ENCODE assay signal across 8 cellular contexts in the genomic region with DNA sequence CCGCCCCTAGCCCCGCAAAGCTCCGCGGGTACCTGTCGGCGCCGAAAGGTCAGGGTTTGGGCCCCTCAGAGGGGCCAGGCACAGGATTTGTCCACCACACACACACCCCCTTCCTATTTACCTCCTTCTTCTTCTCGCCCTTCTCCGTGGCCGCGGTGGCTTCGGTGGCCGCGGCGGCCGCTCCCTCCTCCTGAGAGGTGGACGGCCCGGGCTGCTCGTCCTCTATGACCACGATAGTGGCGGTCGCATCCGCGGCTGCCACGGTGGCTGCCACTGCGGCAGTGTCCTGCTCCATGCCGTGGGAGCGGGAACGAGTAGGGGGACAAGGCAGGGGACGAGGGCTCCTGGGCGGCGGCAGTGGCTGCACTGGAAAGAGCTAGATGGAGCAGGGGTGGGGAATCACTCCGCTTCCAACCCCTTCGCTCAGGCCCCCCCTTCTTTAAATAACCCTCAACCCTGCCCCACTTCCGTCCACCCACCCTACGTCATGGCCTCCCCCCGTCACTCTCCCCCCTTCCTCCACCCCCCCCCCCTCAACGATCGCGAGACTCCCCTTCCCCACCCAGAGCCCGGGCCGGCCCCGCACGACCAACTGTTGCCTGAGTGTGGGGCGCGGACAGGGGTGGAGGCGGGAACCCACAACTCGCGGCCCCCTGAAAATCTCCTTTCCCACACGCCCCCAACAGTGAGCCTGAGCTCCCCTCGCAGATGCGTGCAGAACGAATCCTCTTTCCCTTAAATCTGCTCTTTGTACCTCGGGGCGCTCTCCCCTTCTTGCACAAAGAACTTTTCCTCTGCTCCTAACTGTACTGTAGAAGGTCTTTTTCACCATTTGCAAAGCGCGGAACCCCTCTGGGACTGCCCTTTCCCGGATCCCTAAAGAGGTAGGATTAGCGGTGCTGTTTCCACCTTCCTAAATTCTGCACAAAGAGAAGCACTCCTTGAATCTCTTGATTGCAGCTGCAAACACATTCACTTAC. TPM values are rescaled to one million over a fixed set of nuclear protein-coding genes. Genes with fewer than 3 reads are reported as not detected.
DNase-seq lines count a peak whose midpoint lies in the region; ATAC-seq and TF ChIP-seq lines count a peak whose summit lies in the region.

Gene SMARCA1, minus strand, starts transcription at position 415 of the 980 bp plus-strand sequence. Its CDS starts 120 bp downstream, at position 295.

- peak within 1 kb of the TSS; percentile 81 for H3K27ac ChIP-seq in neural cell (ENCODE audit: low read length)

- no peaks in the 10 kb centered on the region for H4K20me1 ChIP-seq in neural cell (ENCODE audit: insufficient read depth)

- H3F3A ChIP-seq in neural cell (ENCODE audit: insufficient read depth, low read length, poor library complexity, severe bottlenecking), result no peaks in the 10 kb centered on the region

- H3K4me2 ChIP-seq in neural cell (ENCODE audit: low read length), result no peak within 1 kb of the TSS

- no peaks in the 10 kb centered on the region for H3K9me2 ChIP-seq in neural cell (ENCODE audit: insufficient read depth, low read length)

- H3K36me3 ChIP-seq in MG63 (no peaks in the 10 kb centered on the region), adipocyte (ENCODE audit: control insufficient read depth, insufficient read depth, low read length, severe bottlenecking) (no peaks in the 10 kb centered on the region), neural cell (ENCODE audit: insufficient read depth, low read length) (no peaks in the 10 kb centered on the region)

- peak within 1 kb of the TSS; percentile 88 for H3K9ac ChIP-seq in adipocyte (ENCODE audit: low read length)
- peak within 1 kb of the TSS; percentile 90 for H3K9ac ChIP-seq in neural cell (ENCODE audit: low read length)

- H3K4me3 ChIP-seq in MG63 (peak within 1 kb of the TSS; percentile 57), adipocyte (ENCODE audit: low read length) (peak within 1 kb of the TSS; percentile 86), neural cell (ENCODE audit: low read length) (peak within 1 kb of the TSS; percentile 83)

- TF ChIP-seq RAD21 in neural cell (conservative IDR thresholded peaks at IDR 0.05), result no peak

- no peaks in the 10 kb centered on the region for H3K9me3 ChIP-seq in MG63
- no peaks in the 10 kb centered on the region for H3K9me3 ChIP-seq in adipocyte (ENCODE audit: control insufficient read depth, low read length)
- no peaks in the 10 kb centered on the region for H3K9me3 ChIP-seq in neural cell (ENCODE audit: low read length)

- ATAC-seq in HG02798 (IDR thresholded peaks at IDR 0.05; ENCODE audit: poor library complexity, unreplicated experiment) (no peak), GM18498 (IDR thresholded peaks at IDR 0.05; ENCODE audit: unreplicated experiment) (no peak), GM18502 (IDR thresholded peaks at IDR 0.05; ENCODE audit: poor library complexity, unreplicated experiment) (no peak)

- no peak for TF ChIP-seq CTCF in neural cell (IDR thresholded peaks at IDR 0.05; ENCODE audit: poor library complexity, severe bottlenecking)

- peak within 1 kb of the TSS; percentile 65 for H2AFZ ChIP-seq in neural cell (ENCODE audit: low read depth, low read length)

- H3K27me3 ChIP-seq in MG63 (no peaks in the 10 kb centered on the region), adipocyte (replicated peaks; ENCODE audit: control insufficient read depth, insufficient read depth, low read length) (no peaks in the 10 kb centered on the region), neural cell (ENCODE audit: insufficient read depth, low read depth, low read length) (no peaks in the 10 kb centered on the region)

- H3K4me1 ChIP-seq in adipocyte (ENCODE audit: control insufficient read depth, insufficient read depth, low read length), result no peaks in the 10 kb centered on the region

- peaks cover 21% of the 10 kb centered on the region for H3K79me2 ChIP-seq in neural cell (replicated peaks; ENCODE audit: insufficient read depth, low read length)

- TF ChIP-seq EP300 in neural cell (conservative IDR thresholded peaks at IDR 0.05; ENCODE audit: poor library complexity, severe bottlenecking), result no peak

- DNase-seq in DMS 273 (lab: John Stamatoyannopoulos, UW; ENCODE audit: unreplicated experiment), result peak; percentile 63
- peak; percentile 30 for DNase-seq in MG63
- DNase-seq in adipocyte (ENCODE audit: low read depth), result peak; percentile 80
- no peak for DNase-seq in glomerular endothelial cell (ENCODE audit: extremely low read depth, low read depth, low spot score)

TF ChIP-seq in neural cell, 6 proteins besides CTCF, POLR2A, EP300 and RAD21:
- TF ChIP-seq POLR2AphosphoS5 (IDR thresholded peaks at IDR 0.05) (peak; percentile 53), EZH2 (IDR thresholded peaks at IDR 0.05; ENCODE audit: borderline replicate concordance, insufficient read depth, low read length, poor library complexity, severe bottlenecking) (no peak), MXI1 (conservative IDR thresholded peaks at IDR 0.05; ENCODE audit: poor library complexity, severe bottlenecking) (no peak), REST (IDR thresholded peaks at IDR 0.05; ENCODE audit: borderline replicate concordance) (peak; percentile 19), SMC3 (conservative IDR thresholded peaks at IDR 0.05; ENCODE audit: poor library complexity) (no peak), TAF1 (IDR thresholded peaks at IDR 0.05; ENCODE audit: low read depth) (peak; percentile 54)

RNA-seq across cellular contexts. Expression of gene SMARCA1, which starts in this region (rescaled TPM):
- 10.7 and 11.6 TPM in 2 replicates for total RNA-seq in MG63 (2014; rRNA removed; shearing (Covaris generic); ENCODE audit: low replicate concordance)
- 35.2 and 48.2 TPM in 2 replicates for total RNA-seq in glomerular endothelial cell
- 62.9 and 66.9 TPM in 2 replicates for polyA plus RNA-seq in neural cell
- polyA minus RNA-seq in neural cell, result 102 and 116 TPM in 2 replicates
